10 cellular contexts compared by ENCODE assay signal in the genomic region with DNA sequence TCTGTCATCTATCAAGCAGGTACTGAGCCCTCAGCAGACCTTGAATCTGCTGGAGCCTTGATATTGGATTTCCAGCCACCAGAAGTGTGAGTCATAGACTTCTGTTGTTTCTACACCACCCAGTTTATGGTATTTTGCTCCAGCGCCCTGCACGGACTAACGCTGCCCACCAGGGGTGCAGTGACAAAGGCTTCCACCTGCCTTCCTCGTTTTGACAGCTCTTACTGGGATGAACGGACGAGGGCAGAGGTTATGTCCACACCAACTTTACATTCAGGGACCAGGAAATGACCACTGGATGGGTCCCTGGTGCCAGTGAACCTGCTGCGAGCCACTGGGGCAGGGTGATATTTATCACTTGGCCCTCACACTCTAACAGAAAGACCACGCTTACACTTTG.
DNase-seq lines count a peak whose midpoint lies in the region; ATAC-seq lines count a peak whose summit lies in the region.
"Had no signal": no experiment of that assay in that cellular context is flagged by ENCODE, and none has a peak within 500 bp of the region (broad histone marks: within the 10 kb centered on the region; RNA-seq: fewer than 3 reads in every experiment).

No MANE protein-coding gene starts in this region.

- intact Hi-C loops in left ventricle myocardium superior (cut with micrococcal nuclease): no loop called here
- intact Hi-C loops in cardiac septum (cut with DNase I): no loop called here

- ATAC-seq in left ventricle myocardium superior (no peak), GM18519 (IDR thresholded peaks at IDR 0.05; ENCODE audit: low FRiP score, unreplicated experiment) (no peak)

- peak; percentile 1 for DNase-seq in left ventricle myocardium superior
- no peak for DNase-seq in cardiac septum (ENCODE audit: low spot score)
- peak; percentile 78 for DNase-seq in NCI-H2196 (lab: John Stamatoyannopoulos, UW; ENCODE audit: unreplicated experiment)
- DNase-seq in dermis blood vessel endothelial cell: peak; percentile 25
- no peak for DNase-seq in activated CD8-positive, alpha-beta memory T cell treated with anti-CD3 and anti-CD28 coated beads, Interleukin-2, amount 50 U/mL, for 48 hours
- DNase-seq in T-helper 2 cell: no peak
- DNase-seq in T-helper 9 cell: no peak
- DNase-seq: activated T-cell treated with anti-CD3 and anti-CD28 coated beads, Interleukin-2, amount 50 U/mL, for 1 hour; NCI-H187 had no signal

Comparison
In these comparisons a context has a peak if more than half of its experiments do, and no peak if none do; other contexts are left out.
1. DNase-seq: peak in left ventricle myocardium superior (single experiment), NCI-H2196 (single experiment) and dermis blood vessel endothelial cell (single experiment); none in cardiac septum (single experiment), activated CD8-positive, alpha-beta memory T cell treated with anti-CD3 and anti-CD28 coated beads, Interleukin-2, amount 50 U/mL, for 48 hours (single experiment), T-helper 2 cell (0 of 5) and T-helper 9 cell (single experiment).